ENCODE assay signal across 10 cellular contexts in genomic region chr1:42463906-42464305, GRCh38. TPM values are rescaled to one million over a fixed set of nuclear protein-coding genes. Genes with fewer than 3 reads are reported as not detected.
DNase-seq lines count a peak whose midpoint lies in the region; ATAC-seq and TF ChIP-seq lines count a peak whose summit lies in the region.
"Had no signal": no experiment of that assay in that cellular context is flagged by ENCODE, and none has a peak within 500 bp of the region (broad histone marks: within the 10 kb centered on the region; RNA-seq: fewer than 3 reads in every experiment).

No MANE protein-coding gene starts in this region.

- H3K27me3 ChIP-seq in iPS-18a (ENCODE audit: control insufficient read depth, insufficient read depth, low read length) (peaks cover 7% of the 10 kb centered on the region), spleen (replicated peaks in 1 of 7) (no peaks in the 10 kb centered on the region)

- CTCF ChIA-PET in activated CD4-positive, alpha-beta memory T cell treated with anti-CD3 and anti-CD28 coated beads for 36 hours (lab: Charles Lee) = interaction anchor here (1.5 kb wide), 1 partner anchor 290 kb away, joined by 6 read pairs; no protein-coding TSS in a partner anchor

- H3K27me3 Mint-ChIP-seq in activated CD4-positive, alpha-beta memory T cell treated with anti-CD3 and anti-CD28 coated beads for 36 hours = no peaks in the 10 kb centered on the region

- intact Hi-C loops in activated CD4-positive, alpha-beta memory T cell treated with anti-CD3 and anti-CD28 coated beads for 36 hours (cut with micrococcal nuclease) = loop anchor here (1.0 to 2.0 kb wide), 2 partner anchors 8 to 195 kb away; partner anchors contain the start of genes PPCS, PPIH and ZMYND12
- intact Hi-C loops in spleen (cut with DNase I; ENCODE audit: low total_unique reads) = no loop called here

- no peak for ATAC-seq in HG02973 (IDR thresholded peaks at IDR 0.05; ENCODE audit: unreplicated experiment)

- H3K4me1 Mint-ChIP-seq in activated CD4-positive, alpha-beta memory T cell treated with anti-CD3 and anti-CD28 coated beads for 36 hours (ENCODE audit: low read depth) = peaks cover 24% of the 10 kb centered on the region

- peak overlapping the region; percentile 63 for H3K9ac ChIP-seq in iPS-18a (ENCODE audit: low read length)

- H3K36me3 ChIP-seq in iPS-18a (ENCODE audit: control insufficient read depth, low read depth, low read length) = peaks cover 4% of the 10 kb centered on the region
- peaks cover 0 to 34% (median 21%) of the 10 kb centered on the region in 6 donors for H3K36me3 ChIP-seq in spleen

- H3K9me3 Mint-ChIP-seq in activated CD4-positive, alpha-beta memory T cell treated with anti-CD3 and anti-CD28 coated beads for 36 hours = no peaks in the 10 kb centered on the region

- H3K27ac ChIP-seq in iPS-18a (ENCODE audit: low read length) (no peak overlapping the region), spleen (peak overlapping the region in 2 of 8 donors; percentile 60 to 65)

- peaks cover 7% of the 10 kb centered on the region for H3K36me3 Mint-ChIP-seq in activated CD4-positive, alpha-beta memory T cell treated with anti-CD3 and anti-CD28 coated beads for 36 hours

- 82 to 91% (median 90%) methylated on average over 3 of the region's 3 CpGs for WGBS in spleen, 5 donors

- H3K4me1 ChIP-seq in iPS-18a (ENCODE audit: control insufficient read depth, low read depth, low read length) (peaks cover 6% of the 10 kb centered on the region), spleen (peaks cover 5 to 55% (median 24%) of the 10 kb centered on the region in 6 donors)

- H3K27ac Mint-ChIP-seq in activated CD4-positive, alpha-beta memory T cell treated with anti-CD3 and anti-CD28 coated beads for 36 hours = no peak overlapping the region

- POLR2A ChIA-PET in activated CD4-positive, alpha-beta memory T cell treated with anti-CD3 and anti-CD28 coated beads for 36 hours (lab: Charles Lee) = no interaction called here

- no peak for TF ChIP-seq POLR2A in spleen (IDR thresholded peaks at IDR 0.05)

- peak overlapping the region; percentile 88 for H3K4me3 ChIP-seq in iPS-18a (ENCODE audit: low read length)
- H3K4me3 ChIP-seq in spleen = peak overlapping the region in 7 of 8 donors; percentile 65 to 96 (median 75)

- H3K9me3 ChIP-seq in iPS-18a (ENCODE audit: control insufficient read depth, low read depth, low read length) = no peaks in the 10 kb centered on the region
- H3K9me3 ChIP-seq in spleen = no peaks in the 10 kb centered on the region

- H3K4me3 Mint-ChIP-seq in activated CD4-positive, alpha-beta memory T cell treated with anti-CD3 and anti-CD28 coated beads for 36 hours = peak overlapping the region; percentile 79

- peak; percentile 63 for DNase-seq in NCI-H1092 treated with DMSO at 0.1 percent for 48 hours (lab: John Stamatoyannopoulos, UW)
- DNase-seq in NCI-H1092 (lab: John Stamatoyannopoulos, UW) = no peak
- DNase-seq in activated CD4-positive, alpha-beta memory T cell treated with anti-CD3 and anti-CD28 coated beads for 36 hours = no peak
- DNase-seq in spleen = no peak
- DNase-seq in globus pallidus (ENCODE audit: low spot score) = no peak
- no peak for DNase-seq in 8988T
- DNase-seq: activated naive CD4-positive, alpha-beta T cell treated with Interleukin-2 at 50 U/mL for 16 hours; stimulated activated CD4-positive, alpha-beta T cell treated with anti-CD3 and anti-CD28 coated beads, Interleukin-12 subunit alpha, Interleukin-12 subunit beta, amount 100 ng/mL, for 4 hours had no signal

- no peak for TF ChIP-seq CTCF in spleen (IDR thresholded peaks at IDR 0.05 in 8 of 11, conservative IDR thresholded peaks at IDR 0.05 in 3 of 11)

RNA-seq across cellular contexts. Expression of gene CCDC30, which starts 0.8 kb away (rescaled TPM):
- total RNA-seq in activated CD4-positive, alpha-beta memory T cell treated with anti-CD3 and anti-CD28 coated beads for 36 hours = 1 to 10 TPM; 1.5 to 2.3 TPM
- total RNA-seq in spleen = 10 to 100 TPM in 1 of 7 donors, 1 to 10 TPM in 6; 1.9 to 11.6 (median 4.1) TPM
- polyA plus RNA-seq in spleen = 1 to 10 TPM in 1 of 3 donors, under 1 TPM in 2; 0.65 to 1.1 (median 0.80) TPM

RNA-seq across cellular contexts. Expression of gene PPCS, which starts 7.6 kb away (rescaled TPM):
- 10 to 100 TPM; 50.8 to 52.3 TPM for total RNA-seq in activated CD4-positive, alpha-beta memory T cell treated with anti-CD3 and anti-CD28 coated beads for 36 hours
- total RNA-seq in spleen = 10 to 100 TPM; 48.4 to 64.2 (median 53.2) TPM
- polyA plus RNA-seq in spleen = 10 to 100 TPM; 82.5 to 96.3 (median 89.1) TPM

RNA-seq across cellular contexts. Expression of gene ZMYND12, which starts 8.1 kb away (rescaled TPM):
- total RNA-seq in activated CD4-positive, alpha-beta memory T cell treated with anti-CD3 and anti-CD28 coated beads for 36 hours = 1 to 10 TPM in 1 of 2 experiments, under 1 TPM in 1; 0.97 to 1.3 TPM
- total RNA-seq in spleen = 1 to 10 TPM in 3 of 7 donors, under 1 TPM in 3, not detected in 1; 0.46 to 4.3 (median 0.88) TPM
- polyA plus RNA-seq in spleen = 1 to 10 TPM; 1.5 to 2.1 (median 1.5) TPM
